1 cellular context compared by ENCODE assay signal in genomic region chr6:136969930-136970329, GRCh38.
TF ChIP-seq lines count a peak whose summit lies in the region.

No MANE protein-coding gene starts in this region.

TF ChIP-seq in GM23338, 12 proteins besides CTCF, POLR2A, EP300 and RAD21 (continued from another document):
- TF ChIP-seq, protein P1, sequence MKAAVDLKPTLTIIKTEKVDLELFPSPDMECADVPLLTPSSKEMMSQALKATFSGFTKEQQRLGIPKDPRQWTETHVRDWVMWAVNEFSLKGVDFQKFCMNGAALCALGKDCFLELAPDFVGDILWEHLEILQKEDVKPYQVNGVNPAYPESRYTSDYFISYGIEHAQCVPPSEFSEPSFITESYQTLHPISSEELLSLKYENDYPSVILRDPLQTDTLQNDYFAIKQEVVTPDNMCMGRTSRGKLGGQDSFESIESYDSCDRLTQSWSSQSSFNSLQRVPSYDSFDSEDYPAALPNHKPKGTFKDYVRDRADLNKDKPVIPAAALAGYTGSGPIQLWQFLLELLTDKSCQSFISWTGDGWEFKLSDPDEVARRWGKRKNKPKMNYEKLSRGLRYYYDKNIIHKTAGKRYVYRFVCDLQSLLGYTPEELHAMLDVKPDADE (IDR thresholded peaks at IDR 0.05), result no peak
- TF ChIP-seq EZH2 (IDR thresholded peaks at IDR 0.05; ENCODE audit: low read depth, unreplicated experiment) (no peak), STAT1 (IDR thresholded peaks at IDR 0.05; ENCODE audit: unreplicated experiment) (no peak), ZNF114 (CRISPR knock-in tag; IDR thresholded peaks at IDR 0.05) (no peak)
- TF ChIP-seq, protein P2, sequence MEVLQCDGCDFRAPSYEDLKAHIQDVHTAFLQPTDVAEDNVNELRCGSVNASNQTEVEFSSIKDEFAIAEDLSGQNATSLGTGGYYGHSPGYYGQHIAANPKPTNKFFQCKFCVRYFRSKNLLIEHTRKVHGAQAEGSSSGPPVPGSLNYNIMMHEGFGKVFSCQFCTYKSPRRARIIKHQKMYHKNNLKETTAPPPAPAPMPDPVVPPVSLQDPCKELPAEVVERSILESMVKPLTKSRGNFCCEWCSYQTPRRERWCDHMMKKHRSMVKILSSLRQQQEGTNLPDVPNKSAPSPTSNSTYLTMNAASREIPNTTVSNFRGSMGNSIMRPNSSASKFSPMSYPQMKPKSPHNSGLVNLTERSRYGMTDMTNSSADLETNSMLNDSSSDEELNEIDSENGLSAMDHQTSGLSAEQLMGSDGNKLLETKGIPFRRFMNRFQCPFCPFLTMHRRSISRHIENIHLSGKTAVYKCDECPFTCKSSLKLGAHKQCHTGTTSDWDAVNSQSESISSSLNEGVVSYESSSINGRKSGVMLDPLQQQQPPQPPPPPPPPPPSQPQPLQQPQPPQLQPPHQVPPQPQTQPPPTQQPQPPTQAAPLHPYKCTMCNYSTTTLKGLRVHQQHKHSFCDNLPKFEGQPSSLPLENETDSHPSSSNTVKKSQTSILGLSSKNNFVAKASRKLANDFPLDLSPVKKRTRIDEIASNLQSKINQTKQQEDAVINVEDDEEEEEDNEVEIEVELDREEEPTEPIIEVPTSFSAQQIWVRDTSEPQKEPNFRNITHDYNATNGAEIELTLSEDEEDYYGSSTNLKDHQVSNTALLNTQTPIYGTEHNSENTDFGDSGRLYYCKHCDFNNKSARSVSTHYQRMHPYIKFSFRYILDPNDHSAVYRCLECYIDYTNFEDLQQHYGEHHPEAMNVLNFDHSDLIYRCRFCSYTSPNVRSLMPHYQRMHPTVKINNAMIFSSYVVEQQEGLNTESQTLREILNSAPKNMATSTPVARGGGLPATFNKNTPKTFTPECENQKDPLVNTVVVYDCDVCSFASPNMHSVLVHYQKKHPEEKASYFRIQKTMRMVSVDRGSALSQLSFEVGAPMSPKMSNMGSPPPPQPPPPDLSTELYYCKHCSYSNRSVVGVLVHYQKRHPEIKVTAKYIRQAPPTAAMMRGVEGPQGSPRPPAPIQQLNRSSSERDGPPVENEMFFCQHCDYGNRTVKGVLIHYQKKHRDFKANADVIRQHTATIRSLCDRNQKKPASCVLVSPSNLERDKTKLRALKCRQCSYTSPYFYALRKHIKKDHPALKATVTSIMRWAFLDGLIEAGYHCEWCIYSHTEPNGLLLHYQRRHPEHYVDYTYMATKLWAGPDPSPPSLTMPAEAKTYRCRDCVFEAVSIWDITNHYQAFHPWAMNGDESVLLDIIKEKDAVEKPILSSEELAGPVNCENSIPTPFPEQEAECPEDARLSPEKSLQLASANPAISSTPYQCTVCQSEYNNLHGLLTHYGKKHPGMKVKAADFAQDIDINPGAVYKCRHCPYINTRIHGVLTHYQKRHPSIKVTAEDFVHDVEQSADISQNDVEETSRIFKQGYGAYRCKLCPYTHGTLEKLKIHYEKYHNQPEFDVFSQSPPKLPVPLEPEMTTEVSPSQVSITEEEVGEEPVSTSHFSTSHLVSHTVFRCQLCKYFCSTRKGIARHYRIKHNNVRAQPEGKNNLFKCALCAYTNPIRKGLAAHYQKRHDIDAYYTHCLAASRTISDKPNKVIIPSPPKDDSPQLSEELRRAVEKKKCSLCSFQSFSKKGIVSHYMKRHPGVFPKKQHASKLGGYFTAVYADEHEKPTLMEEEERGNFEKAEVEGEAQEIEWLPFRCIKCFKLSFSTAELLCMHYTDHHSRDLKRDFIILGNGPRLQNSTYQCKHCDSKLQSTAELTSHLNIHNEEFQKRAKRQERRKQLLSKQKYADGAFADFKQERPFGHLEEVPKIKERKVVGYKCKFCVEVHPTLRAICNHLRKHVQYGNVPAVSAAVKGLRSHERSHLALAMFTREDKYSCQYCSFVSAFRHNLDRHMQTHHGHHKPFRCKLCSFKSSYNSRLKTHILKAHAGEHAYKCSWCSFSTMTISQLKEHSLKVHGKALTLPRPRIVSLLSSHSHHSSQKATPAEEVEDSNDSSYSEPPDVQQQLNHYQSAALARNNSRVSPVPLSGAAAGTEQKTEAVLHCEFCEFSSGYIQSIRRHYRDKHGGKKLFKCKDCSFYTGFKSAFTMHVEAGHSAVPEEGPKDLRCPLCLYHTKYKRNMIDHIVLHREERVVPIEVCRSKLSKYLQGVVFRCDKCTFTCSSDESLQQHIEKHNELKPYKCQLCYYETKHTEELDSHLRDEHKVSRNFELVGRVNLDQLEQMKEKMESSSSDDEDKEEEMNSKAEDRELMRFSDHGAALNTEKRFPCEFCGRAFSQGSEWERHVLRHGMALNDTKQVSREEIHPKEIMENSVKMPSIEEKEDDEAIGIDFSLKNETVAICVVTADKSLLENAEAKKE (CRISPR knock-in tag; IDR thresholded peaks at IDR 0.05), result no peak
- TF ChIP-seq, protein P3, sequence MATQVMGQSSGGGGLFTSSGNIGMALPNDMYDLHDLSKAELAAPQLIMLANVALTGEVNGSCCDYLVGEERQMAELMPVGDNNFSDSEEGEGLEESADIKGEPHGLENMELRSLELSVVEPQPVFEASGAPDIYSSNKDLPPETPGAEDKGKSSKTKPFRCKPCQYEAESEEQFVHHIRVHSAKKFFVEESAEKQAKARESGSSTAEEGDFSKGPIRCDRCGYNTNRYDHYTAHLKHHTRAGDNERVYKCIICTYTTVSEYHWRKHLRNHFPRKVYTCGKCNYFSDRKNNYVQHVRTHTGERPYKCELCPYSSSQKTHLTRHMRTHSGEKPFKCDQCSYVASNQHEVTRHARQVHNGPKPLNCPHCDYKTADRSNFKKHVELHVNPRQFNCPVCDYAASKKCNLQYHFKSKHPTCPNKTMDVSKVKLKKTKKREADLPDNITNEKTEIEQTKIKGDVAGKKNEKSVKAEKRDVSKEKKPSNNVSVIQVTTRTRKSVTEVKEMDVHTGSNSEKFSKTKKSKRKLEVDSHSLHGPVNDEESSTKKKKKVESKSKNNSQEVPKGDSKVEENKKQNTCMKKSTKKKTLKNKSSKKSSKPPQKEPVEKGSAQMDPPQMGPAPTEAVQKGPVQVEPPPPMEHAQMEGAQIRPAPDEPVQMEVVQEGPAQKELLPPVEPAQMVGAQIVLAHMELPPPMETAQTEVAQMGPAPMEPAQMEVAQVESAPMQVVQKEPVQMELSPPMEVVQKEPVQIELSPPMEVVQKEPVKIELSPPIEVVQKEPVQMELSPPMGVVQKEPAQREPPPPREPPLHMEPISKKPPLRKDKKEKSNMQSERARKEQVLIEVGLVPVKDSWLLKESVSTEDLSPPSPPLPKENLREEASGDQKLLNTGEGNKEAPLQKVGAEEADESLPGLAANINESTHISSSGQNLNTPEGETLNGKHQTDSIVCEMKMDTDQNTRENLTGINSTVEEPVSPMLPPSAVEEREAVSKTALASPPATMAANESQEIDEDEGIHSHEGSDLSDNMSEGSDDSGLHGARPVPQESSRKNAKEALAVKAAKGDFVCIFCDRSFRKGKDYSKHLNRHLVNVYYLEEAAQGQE (IDR thresholded peaks at IDR 0.05; ENCODE audit: unreplicated experiment), result no peak
